ENCODE assay signal across 12 cellular contexts in genomic region chr7:141074997-141075396, GRCh38. TPM values are rescaled to one million over a fixed set of nuclear protein-coding genes. Genes with fewer than 3 reads are reported as not detected.
DNase-seq lines count a peak whose midpoint lies in the region; ATAC-seq and TF ChIP-seq lines count a peak whose summit lies in the region.
"Had no signal": no experiment of that assay in that cellular context is flagged by ENCODE, and none has a peak within 500 bp of the region (broad histone marks: within the 10 kb centered on the region; RNA-seq: fewer than 3 reads in every experiment).

No MANE protein-coding gene starts in this region.

- no peak for TF ChIP-seq EP300 in stomach (IDR thresholded peaks at IDR 0.05)

- H3K36me3 Mint-ChIP-seq in activated naive CD4-positive, alpha-beta T cell treated with anti-CD3 and anti-CD28 coated beads for 36 hours (ENCODE audit: low read depth): no peaks in the 10 kb centered on the region
- H3K36me3 Mint-ChIP-seq in activated CD8-positive, alpha-beta T cell treated with anti-CD3 and anti-CD28 coated beads for 36 hours (ENCODE audit: low read depth): no peaks in the 10 kb centered on the region

- intact Hi-C loops in activated naive CD4-positive, alpha-beta T cell treated with anti-CD3 and anti-CD28 coated beads for 36 hours (cut with micrococcal nuclease): loop anchor here (5.0 to 10.0 kb wide), 2 partner anchors 150 to 662 kb away; partner anchors contain the start of gene SSBP1
- intact Hi-C loops in activated CD8-positive, alpha-beta T cell treated with anti-CD3 and anti-CD28 coated beads for 36 hours (cut with micrococcal nuclease): no loop called here
- intact Hi-C loops in stomach (cut with DNase I; ENCODE audit: low total_unique reads): no loop called here

- WGBS in stomach, 5 donors: 29 to 35% (median 32%) methylated on average over 4 of the region's 4 CpGs

- no peak overlapping the region for H3K27ac Mint-ChIP-seq in activated naive CD4-positive, alpha-beta T cell treated with anti-CD3 and anti-CD28 coated beads for 36 hours
- no peak overlapping the region for H3K27ac Mint-ChIP-seq in activated CD8-positive, alpha-beta T cell treated with anti-CD3 and anti-CD28 coated beads for 36 hours
- H3K27ac Mint-ChIP-seq: dendritic cell treated with granulocyte-macrophage colony-stimulating factor and Interleukin-4, amounts not matched to agents 40 ng/mL and 50 ng/mL, for 4 days had no signal

- peaks cover 40% of the 10 kb centered on the region for H3K27me3 Mint-ChIP-seq in activated naive CD4-positive, alpha-beta T cell treated with anti-CD3 and anti-CD28 coated beads for 36 hours (ENCODE audit: low read depth)
- peaks cover 35% of the 10 kb centered on the region for H3K27me3 Mint-ChIP-seq in activated CD8-positive, alpha-beta T cell treated with anti-CD3 and anti-CD28 coated beads for 36 hours

- TF ChIP-seq POLR2A in stomach (IDR thresholded peaks at IDR 0.05): no peak

- peaks cover 0 to 69% (median 44%) of the 10 kb centered on the region in 3 donors for H3K27me3 ChIP-seq in stomach

- no peaks in the 10 kb centered on the region for H3K9me3 ChIP-seq in stomach
- H3K9me3 ChIP-seq: Caco-2, thoracic aorta had no signal

- H3K27ac ChIP-seq in stomach: no peak overlapping the region
- H3K27ac ChIP-seq: thoracic aorta had no signal

- H3K36me3 ChIP-seq in stomach: no peaks in the 10 kb centered on the region
- H3K36me3 ChIP-seq: thoracic aorta had no signal

- no peak for ATAC-seq in activated CD8-positive, alpha-beta T cell treated with anti-CD3 and anti-CD28 coated beads for 36 hours
- ATAC-seq in HG02973 (IDR thresholded peaks at IDR 0.05; ENCODE audit: unreplicated experiment): no peak

- peaks cover 30 to 43% (median 38%) of the 10 kb centered on the region in 4 donors for H3K4me1 ChIP-seq in stomach
- H3K4me1 ChIP-seq: Caco-2 had no signal

- no peak for TF ChIP-seq CTCF in activated CD8-positive, alpha-beta T cell treated with anti-CD3 and anti-CD28 coated beads for 36 hours (IDR thresholded peaks at IDR 0.05)
- no peak for TF ChIP-seq CTCF in stomach (IDR thresholded peaks at IDR 0.05)

- CTCF ChIA-PET in activated naive CD4-positive, alpha-beta T cell treated with anti-CD3 and anti-CD28 coated beads for 36 hours (lab: Charles Lee): interaction anchor here (0.6 to 0.7 kb wide), 4 partner anchors 123 to 695 kb away, joined by 3 read pairs; no protein-coding TSS in a partner anchor
- CTCF ChIA-PET in activated CD8-positive, alpha-beta T cell treated with anti-CD3 and anti-CD28 coated beads for 36 hours (lab: Charles Lee): no interaction called here

- H3K9me3 Mint-ChIP-seq in activated naive CD4-positive, alpha-beta T cell treated with anti-CD3 and anti-CD28 coated beads for 36 hours: no peaks in the 10 kb centered on the region
- H3K9me3 Mint-ChIP-seq in activated CD8-positive, alpha-beta T cell treated with anti-CD3 and anti-CD28 coated beads for 36 hours: no peaks in the 10 kb centered on the region
- H3K9me3 Mint-ChIP-seq: dendritic cell treated with granulocyte-macrophage colony-stimulating factor and Interleukin-4, amounts not matched to agents 40 ng/mL and 50 ng/mL, for 4 days had no signal

- no peak for DNase-seq in activated naive CD4-positive, alpha-beta T cell treated with anti-CD3 and anti-CD28 coated beads for 36 hours
- no peak for DNase-seq in activated naive CD4-positive, alpha-beta T cell treated with Interleukin-2 at 50 U/mL for 16 hours
- DNase-seq in activated CD8-positive, alpha-beta T cell treated with anti-CD3 and anti-CD28 coated beads for 36 hours: no peak
- peak; percentile 49 for DNase-seq in kidney glomerular epithelial cell (lab: John Stamatoyannopoulos, UW)
- no peak for DNase-seq in stomach
- no peak for DNase-seq in cerebellar cortex (ENCODE audit: low spot score)
- no peak for DNase-seq in globus pallidus (ENCODE audit: low spot score)
- DNase-seq: Caco-2, NCI-H187 treated with DMSO at 0.1 percent for 48 hours had no signal

- POLR2A ChIA-PET in activated CD8-positive, alpha-beta T cell treated with anti-CD3 and anti-CD28 coated beads for 36 hours (lab: Charles Lee): no interaction called here

- H3K4me3 ChIP-seq in stomach: peak overlapping the region; percentile 49 to 63 (median 56)

- H3K4me3 Mint-ChIP-seq in activated naive CD4-positive, alpha-beta T cell treated with anti-CD3 and anti-CD28 coated beads for 36 hours: peak overlapping the region; percentile 64
- peak overlapping the region; percentile 61 for H3K4me3 Mint-ChIP-seq in activated CD8-positive, alpha-beta T cell treated with anti-CD3 and anti-CD28 coated beads for 36 hours
- H3K4me3 Mint-ChIP-seq: dendritic cell treated with granulocyte-macrophage colony-stimulating factor and Interleukin-4, amounts not matched to agents 40 ng/mL and 50 ng/mL, for 4 days had no signal

- H3K4me1 Mint-ChIP-seq in activated naive CD4-positive, alpha-beta T cell treated with anti-CD3 and anti-CD28 coated beads for 36 hours (ENCODE audit: low read depth): peaks cover 15% of the 10 kb centered on the region
- peaks cover 13% of the 10 kb centered on the region for H3K4me1 Mint-ChIP-seq in activated CD8-positive, alpha-beta T cell treated with anti-CD3 and anti-CD28 coated beads for 36 hours (ENCODE audit: low read depth)

RNA-seq across cellular contexts. Expression of gene TMEM178B, which starts 1.1 kb away (rescaled TPM):
- total RNA-seq in activated naive CD4-positive, alpha-beta T cell treated with anti-CD3 and anti-CD28 coated beads for 36 hours: under 1 TPM; 0.05 TPM
- 1 to 10 TPM in 1 of 2 experiments, under 1 TPM in 1; 0.34 to 1.1 TPM for total RNA-seq in activated CD8-positive, alpha-beta T cell treated with anti-CD3 and anti-CD28 coated beads for 36 hours
- total RNA-seq in stomach: 1 to 10 TPM in 2 of 5 donors, under 1 TPM in 1, not detected in 2; under 0.01 to 1.7 (median 1.2) TPM
- under 1 TPM in 2 of 3 donors, not detected in 1; 0.06 to 0.15 TPM for polyA plus RNA-seq in stomach
